In the genomic region with DNA sequence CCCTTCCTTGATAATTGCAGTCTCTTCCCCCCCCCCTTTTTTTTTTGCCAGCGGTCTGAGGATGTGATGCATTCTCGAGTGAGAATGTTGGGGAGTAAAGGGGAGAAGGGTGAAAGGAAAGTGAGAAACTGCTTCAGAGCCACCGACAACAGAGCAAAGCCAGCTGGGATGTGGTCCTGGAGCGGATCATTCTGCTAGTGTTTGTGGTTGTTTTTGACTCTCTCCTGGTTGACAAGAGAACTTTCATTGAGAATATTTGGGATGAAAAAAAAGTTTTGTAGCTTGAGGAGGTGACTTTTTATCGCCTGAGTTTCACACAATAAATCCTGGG, we compare ENCODE assay signal across 8 cellular contexts. TPM values are rescaled to one million over a fixed set of nuclear protein-coding genes. Genes with fewer than 3 reads are reported as not detected.
A peak's percentile ranks its signal among the peaks of the same experiment; 100 is the strongest.
DNase-seq lines count a peak whose midpoint lies in the region; ATAC-seq and TF ChIP-seq lines count a peak whose summit lies in the region.

No MANE protein-coding gene starts in this region.

- no peaks in the 10 kb centered on the region for H3K27me3 ChIP-seq in right cardiac atrium (ENCODE audit: control insufficient read depth, insufficient read depth)

- H3K27ac Mint-ChIP-seq in stimulated activated effector memory CD8-positive, alpha-beta T cell treated with anti-CD3 and anti-CD28 coated beads, Interleukin-12 subunit alpha, Interleukin-12 subunit beta, amount 100 ng/mL, for 72 hours, result peak overlapping the region; percentile 97

- peaks cover 13% of the 10 kb centered on the region for H3K4me1 Mint-ChIP-seq in stimulated activated effector memory CD8-positive, alpha-beta T cell treated with anti-CD3 and anti-CD28 coated beads, Interleukin-12 subunit alpha, Interleukin-12 subunit beta, amount 100 ng/mL, for 72 hours

- ATAC-seq in right cardiac atrium, result no peak
- ATAC-seq in stimulated activated effector memory CD8-positive, alpha-beta T cell treated with anti-CD3 and anti-CD28 coated beads, Interleukin-12 subunit alpha, Interleukin-12 subunit beta, amount 100 ng/mL, for 72 hours, result no peak
- no peak for ATAC-seq in HG02852 (IDR thresholded peaks at IDR 0.05; ENCODE audit: unreplicated experiment)
- ATAC-seq in GM18511 (IDR thresholded peaks at IDR 0.05; ENCODE audit: unreplicated experiment), result no peak

- no peaks in the 10 kb centered on the region for H3K9me3 Mint-ChIP-seq in stimulated activated effector memory CD8-positive, alpha-beta T cell treated with anti-CD3 and anti-CD28 coated beads, Interleukin-12 subunit alpha, Interleukin-12 subunit beta, amount 100 ng/mL, for 72 hours

- intact Hi-C loops in right cardiac atrium (cut with DNase I), result no loop called here

- H3K27ac ChIP-seq in VCaP (peak overlapping the region; percentile 94), right cardiac atrium (ENCODE audit: low read length) (peak overlapping the region; percentile 31)

- peak overlapping the region; percentile 94 for H3K4me3 Mint-ChIP-seq in stimulated activated effector memory CD8-positive, alpha-beta T cell treated with anti-CD3 and anti-CD28 coated beads, Interleukin-12 subunit alpha, Interleukin-12 subunit beta, amount 100 ng/mL, for 72 hours

- 8% methylated on average over 5 of the region's 5 CpGs for WGBS in right cardiac atrium

- DNase-seq in DMS79 treated with DMSO at 0.1 percent for 48 hours (lab: John Stamatoyannopoulos, UW), result peak; percentile 27
- no peak for DNase-seq in DMS79 (lab: John Stamatoyannopoulos, UW)
- no peak for DNase-seq in right cardiac atrium
- no peak for DNase-seq in stimulated activated effector memory CD8-positive, alpha-beta T cell treated with anti-CD3 and anti-CD28 coated beads, Interleukin-12 subunit alpha, Interleukin-12 subunit beta, amount 100 ng/mL, for 72 hours (ENCODE audit: low spot score in 2 of 2)
- no peak for DNase-seq in erythroblast (lab: John Stamatoyannopoulos, UW)

- no peaks in the 10 kb centered on the region for H3K9me3 ChIP-seq in right cardiac atrium (ENCODE audit: control insufficient read depth, low read length)

- no peak for TF ChIP-seq POLR2A in erythroblast (IDR thresholded peaks at IDR 0.05; ENCODE audit: low read length)

- H3K4me1 ChIP-seq in right cardiac atrium (ENCODE audit: control insufficient read depth, insufficient read depth, low read length), result peaks cover 5% of the 10 kb centered on the region

- no peak for TF ChIP-seq CTCF in VCaP (conservative IDR thresholded peaks at IDR 0.05)

- no peaks in the 10 kb centered on the region for H3K36me3 Mint-ChIP-seq in stimulated activated effector memory CD8-positive, alpha-beta T cell treated with anti-CD3 and anti-CD28 coated beads, Interleukin-12 subunit alpha, Interleukin-12 subunit beta, amount 100 ng/mL, for 72 hours

- H3K4me3 ChIP-seq in right cardiac atrium (ENCODE audit: low read length), result peak overlapping the region; percentile 98

RNA-seq across cellular contexts. Expression of a gene that starts 1.3 kb away (rescaled TPM):
- 10 to 100 TPM; 42.2 to 60.8 (median 46.7) TPM for total RNA-seq in right cardiac atrium
- 7.2 TPM for polyA plus RNA-seq in right cardiac atrium
